1 cellular context compared by ENCODE assay signal in genomic region chr2:168697668-168698121, GRCh38.
TF ChIP-seq lines count a peak whose summit lies in the region.

No MANE protein-coding gene starts in this region.

TF ChIP-seq in GM23338, 12 proteins besides CTCF, POLR2A, EP300 and RAD21 (continued from another document):
- TF ChIP-seq ETS1 (IDR thresholded peaks at IDR 0.05) (no peak), EZH2phosphoT487 (IDR thresholded peaks at IDR 0.05; ENCODE audit: unreplicated experiment) (no peak), EZH2 (IDR thresholded peaks at IDR 0.05; ENCODE audit: low read depth, unreplicated experiment) (no peak), ZNF462 (CRISPR knock-in tag; IDR thresholded peaks at IDR 0.05) (no peak), JUNB (IDR thresholded peaks at IDR 0.05; ENCODE audit: unreplicated experiment) (no peak), ZNF331 (CRISPR knock-in tag; IDR thresholded peaks at IDR 0.05; ENCODE audit: low read depth) (no peak), POLR2AphosphoS5 (IDR thresholded peaks at IDR 0.05; ENCODE audit: low read depth) (no peak), NANOG (IDR thresholded peaks at IDR 0.05; ENCODE audit: borderline replicate concordance) (no peak)
